In the genomic region with DNA sequence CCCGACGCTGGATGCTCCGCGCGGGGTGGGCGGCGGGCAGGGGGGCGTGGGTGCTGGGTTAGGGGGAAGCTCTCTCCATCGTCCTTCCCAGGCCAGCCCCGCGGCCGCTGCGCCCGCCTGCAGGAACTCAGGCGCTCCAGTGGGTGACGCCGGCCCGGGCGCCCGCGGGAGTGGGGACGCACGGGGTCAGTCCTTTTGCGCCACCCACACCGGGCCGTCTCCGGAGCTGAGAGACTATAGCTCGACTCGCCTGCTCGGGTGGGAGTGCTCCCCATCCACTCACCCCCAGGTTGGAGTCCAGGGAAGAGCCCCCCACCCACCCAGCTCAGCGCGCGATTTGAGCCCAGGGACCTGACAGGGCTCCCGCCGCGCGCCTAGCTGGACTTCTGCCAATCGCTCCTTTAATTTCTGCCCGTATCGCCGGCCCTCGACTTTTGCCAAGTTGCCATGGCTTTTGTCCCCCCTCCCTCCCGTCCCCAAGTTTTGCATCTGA, we compare ENCODE assay signal across 7 cellular contexts.
A peak's percentile ranks its signal among the peaks of the same experiment; 100 is the strongest.
DNase-seq lines count a peak whose midpoint lies in the region; ATAC-seq and TF ChIP-seq lines count a peak whose summit lies in the region.

No MANE protein-coding gene starts in this region.

- H3K9me3 ChIP-seq in MG63 = no peaks in the 10 kb centered on the region
- no peaks in the 10 kb centered on the region for H3K9me3 ChIP-seq in body of pancreas
- H3K9me3 ChIP-seq in stomach = no peaks in the 10 kb centered on the region

- no peak for TF ChIP-seq EP300 in stomach (IDR thresholded peaks at IDR 0.05)

- CTCF ChIA-PET in activated naive CD4-positive, alpha-beta T cell treated with anti-CD3 and anti-CD28 coated beads, Interleukin-2, amount 10 ng/mL, durations not matched to agents 7 days and 5 days (lab: Charles Lee) = interaction anchor here (0.6 kb wide), 1 partner anchor 67 kb away, joined by 3 read pairs; no protein-coding TSS in a partner anchor

- H3K4me1 ChIP-seq in body of pancreas = peaks cover 58% of the 10 kb centered on the region
- H3K4me1 ChIP-seq in stomach = peaks cover 45 to 85% (median 79%) of the 10 kb centered on the region in 4 donors

- no peak overlapping the region for H3K4me3 Mint-ChIP-seq in activated naive CD4-positive, alpha-beta T cell treated with anti-CD3 and anti-CD28 coated beads, Interleukin-2, amount 10 ng/mL, durations not matched to agents 7 days and 5 days

- H3K27ac Mint-ChIP-seq in activated naive CD4-positive, alpha-beta T cell treated with anti-CD3 and anti-CD28 coated beads, Interleukin-2, amount 10 ng/mL, durations not matched to agents 7 days and 5 days = no peak overlapping the region

- intact Hi-C loops in body of pancreas (cut with DNase I) (no loop called here), stomach (cut with DNase I; ENCODE audit: low total_unique reads) (no loop called here)

- H3K27ac ChIP-seq in body of pancreas = peak overlapping the region in 3 of 4 donors; percentile 39 to 76 (median 67)
- peak overlapping the region; percentile 78 to 90 (median 87) for H3K27ac ChIP-seq in stomach

- H3K36me3 ChIP-seq in MG63 = no peaks in the 10 kb centered on the region
- no peaks in the 10 kb centered on the region for H3K36me3 ChIP-seq in body of pancreas (replicated peaks in 1 of 2; ENCODE audit: insufficient read depth in 1 of 2, low read depth in 2 of 2)
- no peaks in the 10 kb centered on the region for H3K36me3 ChIP-seq in stomach

- ATAC-seq in body of pancreas (no peak), left lobe of liver (peak; percentile 38), GM18873 (IDR thresholded peaks at IDR 0.05; ENCODE audit: low FRiP score, unreplicated experiment) (no peak)

- no peaks in the 10 kb centered on the region for H3K9me3 Mint-ChIP-seq in activated naive CD4-positive, alpha-beta T cell treated with anti-CD3 and anti-CD28 coated beads, Interleukin-2, amount 10 ng/mL, durations not matched to agents 7 days and 5 days

- 0 to 1% methylated on average over 2 to 39 of the region's 43 CpGs for WGBS in body of pancreas, 2 donors
- 1 to 5% (median 2%) methylated on average over 23 to 43 of the region's 43 CpGs for WGBS in stomach, 5 donors

- TF ChIP-seq CTCF in body of pancreas (IDR thresholded peaks at IDR 0.05) = peak in 1 of 7 experiments; percentile 3
- no peak for TF ChIP-seq CTCF in stomach (IDR thresholded peaks at IDR 0.05)

- H3K36me3 Mint-ChIP-seq in activated naive CD4-positive, alpha-beta T cell treated with anti-CD3 and anti-CD28 coated beads, Interleukin-2, amount 10 ng/mL, durations not matched to agents 7 days and 5 days = no peaks in the 10 kb centered on the region

- peaks cover 11% of the 10 kb centered on the region for H3K4me1 Mint-ChIP-seq in activated naive CD4-positive, alpha-beta T cell treated with anti-CD3 and anti-CD28 coated beads, Interleukin-2, amount 10 ng/mL, durations not matched to agents 7 days and 5 days

- H3K4me3 ChIP-seq in MG63 (peak overlapping the region; percentile 34), body of pancreas (peak overlapping the region; percentile 25 to 39), stomach (peak overlapping the region; percentile 59 to 68 (median 64))

- no peak for DNase-seq in MG63
- DNase-seq in body of pancreas = peak; percentile 28 to 63 (median 52)
- peak; percentile 65 for DNase-seq in left lobe of liver (ENCODE audit: low spot score)
- DNase-seq in stomach = peak; percentile 61
- DNase-seq in NCI-H82 treated with DMSO at 0.1 percent for 48 hours (lab: John Stamatoyannopoulos, UW; ENCODE audit: unreplicated experiment) = no peak
- DNase-seq in activated naive CD4-positive, alpha-beta T cell treated with anti-CD3 and anti-CD28 coated beads, Interleukin-2, amount 10 ng/mL, durations not matched to agents 7 days and 5 days = no peak

- TF ChIP-seq POLR2A in body of pancreas (IDR thresholded peaks at IDR 0.05) (no peak), stomach (IDR thresholded peaks at IDR 0.05) (no peak)

- peaks cover 89% of the 10 kb centered on the region for H3K27me3 Mint-ChIP-seq in activated naive CD4-positive, alpha-beta T cell treated with anti-CD3 and anti-CD28 coated beads, Interleukin-2, amount 10 ng/mL, durations not matched to agents 7 days and 5 days

- H3K27me3 ChIP-seq in MG63 = peaks cover 10% of the 10 kb centered on the region
- H3K27me3 ChIP-seq in body of pancreas = no peaks in the 10 kb centered on the region
- peaks cover 0 to 34% (median 18%) of the 10 kb centered on the region in 3 donors for H3K27me3 ChIP-seq in stomach

Comparison
In these comparisons a context has a peak if more than half of its experiments do, and no peak if none do; other contexts are left out.
1. DNase-seq: peak in body of pancreas (4 of 4), left lobe of liver (single experiment) and stomach (single experiment); none in MG63 (single experiment), NCI-H82 treated with DMSO at 0.1 percent for 48 hours (single experiment) and activated naive CD4-positive, alpha-beta T cell treated with anti-CD3 and anti-CD28 coated beads, Interleukin-2, amount 10 ng/mL, durations not matched to agents 7 days and 5 days (single experiment).
2. Peak in every context shown above with its lines, with median percentiles within 50 percentile points of each other: H3K4me3 ChIP-seq.